In the genomic region with DNA sequence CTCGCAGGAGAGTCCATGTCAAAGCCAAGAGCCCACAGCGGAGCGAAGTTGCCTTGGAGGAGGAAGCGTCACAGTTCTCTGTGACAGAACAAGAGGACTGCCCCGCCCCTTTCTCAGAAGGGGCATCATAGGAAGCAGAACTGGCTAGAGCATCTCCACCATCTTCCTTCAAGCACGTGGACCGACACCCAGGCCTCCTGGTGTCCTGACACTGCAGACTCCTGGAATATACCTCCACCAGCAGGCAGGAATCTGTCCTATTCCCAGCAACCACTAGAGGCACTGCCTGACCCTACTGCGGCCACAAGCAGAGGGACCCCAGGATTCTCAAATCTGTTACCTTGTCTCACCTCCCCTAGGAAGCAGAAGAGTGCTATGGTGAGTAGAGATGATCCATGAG, we compare ENCODE assay signal across 9 cellular contexts. TPM values are rescaled to one million over a fixed set of nuclear protein-coding genes. Genes with fewer than 3 reads are reported as not detected.
A peak's percentile ranks its signal among the peaks of the same experiment; 100 is the strongest.
DNase-seq lines count a peak whose midpoint lies in the region; ATAC-seq and TF ChIP-seq lines count a peak whose summit lies in the region.
"Had no signal": no experiment of that assay in that cellular context is flagged by ENCODE, and none has a peak within 500 bp of the region (broad histone marks: within the 10 kb centered on the region; RNA-seq: fewer than 3 reads in every experiment).

No MANE protein-coding gene starts in this region.

- H3K27me3 ChIP-seq in cardiac muscle cell (no peaks in the 10 kb centered on the region), RWPE2 (ENCODE audit: insufficient read depth, poor library complexity, severe bottlenecking) (no peaks in the 10 kb centered on the region)

- intact Hi-C loops in Right ventricle myocardium superior (cut with DNase I): no loop called here
- intact Hi-C loops in left ventricle myocardium superior (cut with micrococcal nuclease): loop anchor here (10.0 kb wide), 1 partner anchor 168 kb away; no protein-coding TSS in a partner anchor

- peak; percentile 46 for TF ChIP-seq CTCF in cardiac muscle cell (IDR thresholded peaks at IDR 0.05; ENCODE audit: low read depth, low read length)
- TF ChIP-seq CTCF in RWPE2 (IDR thresholded peaks at IDR 0.05; ENCODE audit: poor library complexity, severe bottlenecking): peak; percentile 36

- H3K36me3 ChIP-seq in cardiac muscle cell: no peaks in the 10 kb centered on the region
- no peaks in the 10 kb centered on the region for H3K36me3 ChIP-seq in RWPE2 (ENCODE audit: low read depth)

- H3K4me1 ChIP-seq in cardiac muscle cell (ENCODE audit: low read depth) (no peaks in the 10 kb centered on the region), RWPE2 (ENCODE audit: insufficient read depth, poor library complexity, severe bottlenecking) (no peaks in the 10 kb centered on the region)

- DNase-seq in cardiac muscle cell (ENCODE audit: low read depth in 1 of 2, low spot score in 1 of 2) (peak; percentile 12 to 35), Right ventricle myocardium superior (no peak), RWPE2 (ENCODE audit: low spot score) (no peak), left ventricle myocardium superior (no peak), NCI-H774 (lab: John Stamatoyannopoulos, UW) (no peak)
- DNase-seq in stimulated activated naive CD4-positive, alpha-beta T cell treated with Interleukin-2 at 50 U/mL for 16 hours (lab: John Stamatoyannopoulos, UW): no peak
- DNase-seq: NCI-H510A treated with DMSO at 0.1 percent for 48 hours had no signal

- H3K27ac ChIP-seq in cardiac muscle cell: no peak overlapping the region
- no peak overlapping the region for H3K27ac ChIP-seq in RWPE2 (ENCODE audit: poor library complexity, severe bottlenecking)

- no peak for ATAC-seq in Right ventricle myocardium superior (ENCODE audit: poor library complexity)
- 0 out of 3 replicates have a peak, but pooled peaks have one; percentile 22 for ATAC-seq in RWPE2 (ENCODE audit: low read depth)
- ATAC-seq in left ventricle myocardium superior: peak; percentile 43
- ATAC-seq in HG03565 (IDR thresholded peaks at IDR 0.05; ENCODE audit: unreplicated experiment): no peak
- ATAC-seq in HG02970 (IDR thresholded peaks at IDR 0.05; ENCODE audit: low FRiP score, unreplicated experiment): no peak

- no peak overlapping the region for H3K4me3 ChIP-seq in cardiac muscle cell
- no peak overlapping the region for H3K4me3 ChIP-seq in RWPE2 (ENCODE audit: severe bottlenecking)

- H3K9me3 ChIP-seq in cardiac muscle cell (ENCODE audit: low read depth) (no peaks in the 10 kb centered on the region), RWPE2 (ENCODE audit: severe bottlenecking) (no peaks in the 10 kb centered on the region)

RNA-seq across cellular contexts. Expression of gene GPA33, which starts 37.8 kb away (rescaled TPM):
- total RNA-seq in cardiac muscle cell (0.11 and 0.69 TPM in 2 replicates), Right ventricle myocardium superior (0.19 TPM), left ventricle myocardium superior (0.07 TPM)
- polyA plus RNA-seq in cardiac muscle cell: 0.07 and 0.35 TPM in 2 replicates

RNA-seq across cellular contexts. Expression of gene STYXL2, which starts 41.5 kb away (rescaled TPM):
- 40.3 and 52.1 TPM in 2 replicates for total RNA-seq in cardiac muscle cell
- 43.0 and 55.3 TPM in 2 replicates for polyA plus RNA-seq in cardiac muscle cell
- 121 TPM for total RNA-seq in Right ventricle myocardium superior
- 121 TPM for total RNA-seq in left ventricle myocardium superior

Comparison
In these comparisons a context has a peak if more than half of its experiments do, and no peak if none do; other contexts are left out.
1. DNase-seq: peak in cardiac muscle cell (2 of 2); none in Right ventricle myocardium superior (single experiment), RWPE2 (single experiment), left ventricle myocardium superior (single experiment), NCI-H774 (single experiment) and stimulated activated naive CD4-positive, alpha-beta T cell treated with Interleukin-2 at 50 U/mL for 16 hours (single experiment).
2. ATAC-seq: peak in RWPE2 (single experiment) and left ventricle myocardium superior (single experiment); none in Right ventricle myocardium superior (single experiment), HG03565 (single experiment) and HG02970 (single experiment).